Comparison of ENCODE assay signal across 8 cellular contexts in genomic region chr2:26846334-26846863, GRCh38. TPM values are rescaled to one million over a fixed set of nuclear protein-coding genes. Genes with fewer than 3 reads are reported as not detected.
A peak's percentile ranks its signal among the peaks of the same experiment; 100 is the strongest.
DNase-seq lines count a peak whose midpoint lies in the region; ATAC-seq and TF ChIP-seq lines count a peak whose summit lies in the region.

No MANE protein-coding gene starts in this region.

- TF ChIP-seq EP300 in neural cell (conservative IDR thresholded peaks at IDR 0.05; ENCODE audit: poor library complexity, severe bottlenecking), result no peak

- peaks cover 3% of the 10 kb centered on the region for H4K20me1 ChIP-seq in neural cell (ENCODE audit: insufficient read depth)

- peak; percentile 96 for TF ChIP-seq RAD21 in neural cell (conservative IDR thresholded peaks at IDR 0.05)

- peaks cover 34% of the 10 kb centered on the region for H3K79me2 ChIP-seq in neural cell (replicated peaks; ENCODE audit: insufficient read depth, low read length)

- peaks cover 0 to 34% (median 24%) of the 10 kb centered on the region in 4 donors for H3K4me1 ChIP-seq in Peyer's patch

- H3K27me3 Mint-ChIP-seq in stimulated activated naive CD8-positive, alpha-beta T cell treated with anti-CD3 and anti-CD28 coated beads, Interleukin-15, amount 100 ng/mL, for 72 hours, result peaks cover 64% of the 10 kb centered on the region

- H3F3A ChIP-seq in neural cell (ENCODE audit: insufficient read depth, low read length, poor library complexity, severe bottlenecking), result peaks cover 4% of the 10 kb centered on the region

- H3K4me1 Mint-ChIP-seq in stimulated activated naive CD8-positive, alpha-beta T cell treated with anti-CD3 and anti-CD28 coated beads, Interleukin-15, amount 100 ng/mL, for 72 hours, result peaks cover 27% of the 10 kb centered on the region

- H3K36me3 ChIP-seq in Peyer's patch (no peaks in the 10 kb centered on the region), neural cell (ENCODE audit: insufficient read depth, low read length) (no peaks in the 10 kb centered on the region)

- H3K9ac ChIP-seq in neural cell (ENCODE audit: low read length), result peak overlapping the region; percentile 97

- peak overlapping the region; percentile 63 to 68 for H3K4me3 Mint-ChIP-seq in stimulated activated naive CD8-positive, alpha-beta T cell treated with anti-CD3 and anti-CD28 coated beads, Interleukin-15, amount 100 ng/mL, for 72 hours

- H3K4me2 ChIP-seq in neural cell (ENCODE audit: low read length), result peak overlapping the region; percentile 60

- TF ChIP-seq POLR2A in Peyer's patch (IDR thresholded peaks at IDR 0.05), result no peak

- H3K9me3 ChIP-seq in Peyer's patch (no peaks in the 10 kb centered on the region), neural cell (ENCODE audit: low read length) (no peaks in the 10 kb centered on the region)

- H3K27ac ChIP-seq in Peyer's patch (no peak overlapping the region), neural cell (ENCODE audit: low read length) (peak overlapping the region; percentile 77)

- H3K9me3 Mint-ChIP-seq in stimulated activated naive CD8-positive, alpha-beta T cell treated with anti-CD3 and anti-CD28 coated beads, Interleukin-15, amount 100 ng/mL, for 72 hours, result no peaks in the 10 kb centered on the region

- peak; percentile 79 for ATAC-seq in stimulated activated naive CD8-positive, alpha-beta T cell treated with anti-CD3 and anti-CD28 coated beads, Interleukin-15, amount 100 ng/mL, for 72 hours
- no peak for ATAC-seq in HG02623 (IDR thresholded peaks at IDR 0.05; ENCODE audit: unreplicated experiment)

- TF ChIP-seq CTCF in LNCAP (IDR thresholded peaks at IDR 0.05) (peak; percentile 75), Peyer's patch (IDR thresholded peaks at IDR 0.05) (peak in 5 of 6 experiments; percentile 28 to 73 (median 70)), neural cell (IDR thresholded peaks at IDR 0.05; ENCODE audit: poor library complexity, severe bottlenecking) (peak; percentile 98)

- H3K4me3 ChIP-seq in Peyer's patch (peak overlapping the region in 1 of 4 donors; percentile 24), neural cell (ENCODE audit: low read length) (peak overlapping the region; percentile 99)

- peak overlapping the region in 1 of 2 donors; percentile 54 for H3K27ac Mint-ChIP-seq in stimulated activated naive CD8-positive, alpha-beta T cell treated with anti-CD3 and anti-CD28 coated beads, Interleukin-15, amount 100 ng/mL, for 72 hours

- DNase-seq in DMS53 treated with DMSO at 0.1 percent for 48 hours (lab: John Stamatoyannopoulos, UW; ENCODE audit: unreplicated experiment), result peak; percentile 60
- DNase-seq in Peyer's patch, result peak; percentile 26 to 73 (median 65)
- DNase-seq in activated T-helper 1 cell treated with Interleukin-2 at 50 U/mL for 16 hours (ENCODE audit: low read depth), result peak; percentile 39
- peak; percentile 76 for DNase-seq in fibroblast of peridontal ligament (ENCODE audit: extremely low read depth)
- DNase-seq in stimulated activated naive CD8-positive, alpha-beta T cell treated with anti-CD3 and anti-CD28 coated beads, Interleukin-15, amount 100 ng/mL, for 72 hours, result peak; percentile 65 to 69

- no peak overlapping the region for H2AFZ ChIP-seq in neural cell (ENCODE audit: low read depth, low read length)

- no peaks in the 10 kb centered on the region for H3K9me2 ChIP-seq in neural cell (ENCODE audit: insufficient read depth, low read length)

- H3K27me3 ChIP-seq in Peyer's patch (peaks cover 0 to 38% of the 10 kb centered on the region in 2 donors), neural cell (ENCODE audit: insufficient read depth, low read depth, low read length) (no peaks in the 10 kb centered on the region)

TF ChIP-seq in neural cell, 6 proteins besides CTCF, POLR2A, EP300 and RAD21:
- peak; percentile 47 for TF ChIP-seq MXI1 (conservative IDR thresholded peaks at IDR 0.05; ENCODE audit: poor library complexity, severe bottlenecking)
- peak; percentile 94 for TF ChIP-seq SMC3 (conservative IDR thresholded peaks at IDR 0.05; ENCODE audit: poor library complexity)
- peak; percentile 57 for TF ChIP-seq TAF1 (IDR thresholded peaks at IDR 0.05; ENCODE audit: low read depth)
- TF ChIP-seq EZH2 (IDR thresholded peaks at IDR 0.05; ENCODE audit: borderline replicate concordance, insufficient read depth, low read length, poor library complexity, severe bottlenecking), result no peak

RNA-seq across cellular contexts. Expression of gene DPYSL5, which starts 1.5 kb away (rescaled TPM):
- under 1 TPM in 2 of 4 donors, not detected in 2; 0.13 to 0.83 TPM for total RNA-seq in Peyer's patch
- 111 and 157 TPM in 2 replicates for polyA plus RNA-seq in neural cell
- 233 and 258 TPM in 2 replicates for polyA minus RNA-seq in neural cell
